Comparison of ENCODE assay signal across 1 cellular context in the genomic region with DNA sequence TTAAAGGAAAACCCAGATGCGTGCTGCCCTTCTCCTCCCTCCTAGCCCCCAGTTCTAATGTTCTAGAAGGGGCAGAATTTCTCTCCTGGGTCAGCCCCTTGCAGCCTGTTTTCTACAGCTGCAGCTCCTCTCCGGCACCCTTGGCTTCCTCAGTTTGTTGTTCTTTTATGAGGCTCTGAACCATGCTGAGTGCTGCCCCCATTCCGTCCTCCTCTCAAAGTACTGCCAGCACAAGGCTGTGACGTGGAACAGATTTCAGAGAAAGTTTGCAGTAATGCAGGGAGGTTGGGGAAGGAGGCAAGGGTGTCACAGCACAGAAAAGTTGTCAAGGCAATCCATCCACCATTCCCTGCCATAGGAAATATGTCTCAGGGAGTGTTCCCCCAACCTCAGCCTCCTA.
TF ChIP-seq lines count a peak whose summit lies in the region.

No MANE protein-coding gene starts in this region.

TF ChIP-seq in WTC11, 78 proteins besides CTCF, POLR2A, EP300 and RAD21 (continued from another document):
- TF ChIP-seq, protein P1, sequence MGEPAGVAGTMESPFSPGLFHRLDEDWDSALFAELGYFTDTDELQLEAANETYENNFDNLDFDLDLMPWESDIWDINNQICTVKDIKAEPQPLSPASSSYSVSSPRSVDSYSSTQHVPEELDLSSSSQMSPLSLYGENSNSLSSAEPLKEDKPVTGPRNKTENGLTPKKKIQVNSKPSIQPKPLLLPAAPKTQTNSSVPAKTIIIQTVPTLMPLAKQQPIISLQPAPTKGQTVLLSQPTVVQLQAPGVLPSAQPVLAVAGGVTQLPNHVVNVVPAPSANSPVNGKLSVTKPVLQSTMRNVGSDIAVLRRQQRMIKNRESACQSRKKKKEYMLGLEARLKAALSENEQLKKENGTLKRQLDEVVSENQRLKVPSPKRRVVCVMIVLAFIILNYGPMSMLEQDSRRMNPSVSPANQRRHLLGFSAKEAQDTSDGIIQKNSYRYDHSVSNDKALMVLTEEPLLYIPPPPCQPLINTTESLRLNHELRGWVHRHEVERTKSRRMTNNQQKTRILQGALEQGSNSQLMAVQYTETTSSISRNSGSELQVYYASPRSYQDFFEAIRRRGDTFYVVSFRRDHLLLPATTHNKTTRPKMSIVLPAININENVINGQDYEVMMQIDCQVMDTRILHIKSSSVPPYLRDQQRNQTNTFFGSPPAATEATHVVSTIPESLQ (CRISPR knock-in tag; IDR thresholded peaks at IDR 0.05), result no peak
- TF ChIP-seq ZNF671 (CRISPR knock-in tag; IDR thresholded peaks at IDR 0.05) (no peak), ZBTB43 (CRISPR knock-in tag; IDR thresholded peaks at IDR 0.05) (no peak), TP53 (CRISPR knock-in tag; IDR thresholded peaks at IDR 0.05) (no peak)
